Comparison of ENCODE assay signal across 8 cellular contexts in the genomic region with DNA sequence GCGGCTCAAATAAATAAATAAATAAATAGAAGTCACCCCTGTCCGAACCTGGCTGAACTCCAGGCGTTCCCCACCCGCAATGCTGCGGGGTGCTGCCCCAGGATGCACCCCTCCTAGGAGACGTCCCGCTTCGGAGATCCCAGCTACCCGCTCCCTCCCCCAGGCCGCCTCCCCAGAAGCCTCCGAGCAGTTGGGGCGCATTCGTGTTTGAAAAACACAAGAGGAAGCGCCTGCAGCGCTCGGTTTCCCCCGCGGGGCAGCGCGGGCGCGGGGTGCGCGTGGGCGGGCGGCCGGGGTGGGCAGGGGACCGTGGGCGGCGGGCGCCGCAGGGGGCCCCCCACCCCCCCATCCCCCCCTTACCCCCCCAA. TPM values are rescaled to one million over a fixed set of nuclear protein-coding genes. Genes with fewer than 3 reads are reported as not detected.
A peak's percentile ranks its signal among the peaks of the same experiment; 100 is the strongest.
DNase-seq lines count a peak whose midpoint lies in the region; ATAC-seq and TF ChIP-seq lines count a peak whose summit lies in the region.

No MANE protein-coding gene starts in this region.

- H3K4me3 ChIP-seq in GM08714 (ENCODE audit: low read length) (peak overlapping the region; percentile 43; the same call in 1 of the 2 replicates), right atrium auricular region (peak overlapping the region; percentile 55 to 60), sigmoid colon (peak overlapping the region; percentile 34 to 61 (median 54))

- no peak for TF ChIP-seq POLR2A in sigmoid colon (IDR thresholded peaks at IDR 0.05)

- DNase-seq in NAMALWA (ENCODE audit: low spot score) = peak; percentile 40
- DNase-seq in right atrium auricular region (ENCODE audit: low spot score) = no peak
- DNase-seq in sigmoid colon = no peak
- no peak for DNase-seq in SKM-1 (lab: John Stamatoyannopoulos, UW; ENCODE audit: unreplicated experiment)
- no peak for DNase-seq in NCI-H1694 treated with DMSO at 0.1 percent for 48 hours (lab: John Stamatoyannopoulos, UW)

- no peak for ATAC-seq in HG03025 (IDR thresholded peaks at IDR 0.05; ENCODE audit: low FRiP score, unreplicated experiment)

- H3K9me3 ChIP-seq in right atrium auricular region (no peaks in the 10 kb centered on the region), sigmoid colon (no peaks in the 10 kb centered on the region)

- no peak for TF ChIP-seq EP300 in sigmoid colon (IDR thresholded peaks at IDR 0.05)

- TF ChIP-seq CTCF in right atrium auricular region (IDR thresholded peaks at IDR 0.05) = no peak
- no peak for TF ChIP-seq CTCF in sigmoid colon (IDR thresholded peaks at IDR 0.05)

- peak overlapping the region; percentile 50 for H3K27ac ChIP-seq in angular gyrus (ENCODE audit: low read depth, low read length)
- peak overlapping the region; percentile 76 to 78 for H3K27ac ChIP-seq in right atrium auricular region
- peak overlapping the region; percentile 65 to 81 (median 72) for H3K27ac ChIP-seq in sigmoid colon

- H3K36me3 ChIP-seq in right atrium auricular region (no peaks in the 10 kb centered on the region), sigmoid colon (no peaks in the 10 kb centered on the region)

- WGBS in sigmoid colon, 2 donors = 0 to 1% methylated on average over 32 of the region's 32 CpGs

- H3K4me1 ChIP-seq in right atrium auricular region (peaks cover 0 to 28% of the 10 kb centered on the region in 2 donors), sigmoid colon (peaks cover 0 to 34% (median 20%) of the 10 kb centered on the region in 4 donors)

- intact Hi-C loops in sigmoid colon (cut with DNase I) = no loop called here

- H3K27me3 ChIP-seq in right atrium auricular region (no peaks in the 10 kb centered on the region), sigmoid colon (no peaks in the 10 kb centered on the region)

RNA-seq across cellular contexts. Expression of a gene that starts 27.3 kb away (rescaled TPM):
- total RNA-seq in right atrium auricular region (10 to 100 TPM; 11.2 to 17.5 TPM), sigmoid colon (1 to 10 TPM; 5.0 to 7.5 (median 6.1) TPM)
- 10 to 100 TPM in 1 of 3 donors, 1 to 10 TPM in 2; 2.3 to 16.2 (median 2.4) TPM for polyA plus RNA-seq in sigmoid colon

RNA-seq across cellular contexts. Expression of a gene that starts 34.2 kb away (rescaled TPM):
- 10 to 100 TPM; 26.6 to 27.3 TPM for total RNA-seq in right atrium auricular region
- total RNA-seq in sigmoid colon = 10 to 100 TPM; 19.6 to 88.0 (median 22.9) TPM
- polyA plus RNA-seq in sigmoid colon = 100 to 1,000 TPM in 2 of 3 donors, 10 to 100 TPM in 1; 97.9 to 230 (median 161) TPM
